ENCODE assay signal across 2 cellular contexts in genomic region chr1:154231112-154231511, GRCh38. TPM values are rescaled to one million over a fixed set of nuclear protein-coding genes. Genes with fewer than 3 reads are reported as not detected.
"Had no signal": no experiment of that assay in that cellular context is flagged by ENCODE, and none has a peak within 500 bp of the region (broad histone marks: within the 10 kb centered on the region; RNA-seq: fewer than 3 reads in every experiment).

No MANE protein-coding gene starts in this region.

RNA-seq across cellular contexts. Expression of gene CFAP141, which starts 25.0 kb away (rescaled TPM):
- total RNA-seq: G401, GM12878 had no signal
- polyA plus RNA-seq: GM12878 had no signal
